7 cellular contexts compared by ENCODE assay signal in the genomic region with DNA sequence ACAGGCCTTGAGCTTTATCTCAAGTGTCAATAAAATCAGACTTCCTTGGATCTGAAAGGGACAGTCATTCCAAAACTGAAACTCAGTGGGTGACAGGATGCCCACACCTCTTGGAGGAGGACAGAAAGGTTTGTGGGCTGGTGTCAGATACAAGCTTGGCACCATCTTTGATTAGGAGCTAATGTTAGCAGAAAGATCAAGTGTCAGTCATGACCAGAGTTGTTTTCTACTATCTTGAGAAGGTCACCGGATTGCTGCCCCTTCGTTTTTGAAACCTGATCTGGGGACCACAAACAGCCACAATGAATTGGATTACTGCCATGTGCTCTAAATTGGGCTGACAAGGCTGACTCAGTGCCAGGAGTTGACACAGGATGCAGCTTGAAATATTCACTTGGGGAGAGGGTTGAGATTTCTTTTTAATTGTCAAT.
DNase-seq lines count a peak whose midpoint lies in the region; ATAC-seq and TF ChIP-seq lines count a peak whose summit lies in the region.

No MANE protein-coding gene starts in this region.

- H3K4me3 ChIP-seq in SJSA1 (no peak overlapping the region), fibroblast of villous mesenchyme (ENCODE audit: low read depth, low read length) (no peak overlapping the region), thymus (ENCODE audit: low read length) (no peak overlapping the region)

- H3K27me3 ChIP-seq in SJSA1 (replicated peaks) = no peaks in the 10 kb centered on the region
- H3K27me3 ChIP-seq in thymus (ENCODE audit: control insufficient read depth, insufficient read depth) = no peaks in the 10 kb centered on the region

- WGBS in thymus = 5% methylated on average over 2 of the region's 2 CpGs

- H3K4me1 ChIP-seq in SJSA1 (replicated peaks) (peaks cover 42% of the 10 kb centered on the region), thymus (ENCODE audit: control insufficient read depth, insufficient read depth, low read length) (no peaks in the 10 kb centered on the region)

- H3K36me3 ChIP-seq in SJSA1 (no peaks in the 10 kb centered on the region), thymus (ENCODE audit: control insufficient read depth, insufficient read depth) (no peaks in the 10 kb centered on the region)

- DNase-seq in SJSA1 (ENCODE audit: low read depth in 1 of 2, low spot score in 2 of 2) (peak; percentile 60 to 74), fibroblast of villous mesenchyme (ENCODE audit: low read depth) (peak; percentile 55), NOMO-1 treated with DMSO at 0.1 percent for 48 hours (lab: John Stamatoyannopoulos, UW; ENCODE audit: unreplicated experiment) (no peak)
- DNase-seq in stimulated activated naive CD4-positive, alpha-beta T cell treated with Interleukin-2 at 50 U/mL for 16 hours (lab: John Stamatoyannopoulos, UW) = no peak

- H3K27ac ChIP-seq in SJSA1 = peak overlapping the region; percentile 79
- peak overlapping the region; percentile 70 for H3K27ac ChIP-seq in thymus (ENCODE audit: low read depth)

- ATAC-seq in GM18909 (IDR thresholded peaks at IDR 0.05; ENCODE audit: poor library complexity, unreplicated experiment) = peak; percentile 73
- peak; percentile 65 for ATAC-seq in HG03439 (IDR thresholded peaks at IDR 0.05; ENCODE audit: unreplicated experiment)

- no peak for TF ChIP-seq CTCF in fibroblast of villous mesenchyme (IDR thresholded peaks at IDR 0.05; ENCODE audit: insufficient read depth, low read depth, low read length)

- no peaks in the 10 kb centered on the region for H3K9me3 ChIP-seq in SJSA1 (replicated peaks)
- no peaks in the 10 kb centered on the region for H3K9me3 ChIP-seq in thymus (ENCODE audit: control insufficient read depth)

Comparison
In these comparisons a context has a peak if more than half of its experiments do, and no peak if none do; other contexts are left out.
1. DNase-seq: peak in SJSA1 (2 of 2) and fibroblast of villous mesenchyme (single experiment); none in NOMO-1 treated with DMSO at 0.1 percent for 48 hours (single experiment) and stimulated activated naive CD4-positive, alpha-beta T cell treated with Interleukin-2 at 50 U/mL for 16 hours (single experiment).